ENCODE assay signal across 8 cellular contexts in the genomic region with DNA sequence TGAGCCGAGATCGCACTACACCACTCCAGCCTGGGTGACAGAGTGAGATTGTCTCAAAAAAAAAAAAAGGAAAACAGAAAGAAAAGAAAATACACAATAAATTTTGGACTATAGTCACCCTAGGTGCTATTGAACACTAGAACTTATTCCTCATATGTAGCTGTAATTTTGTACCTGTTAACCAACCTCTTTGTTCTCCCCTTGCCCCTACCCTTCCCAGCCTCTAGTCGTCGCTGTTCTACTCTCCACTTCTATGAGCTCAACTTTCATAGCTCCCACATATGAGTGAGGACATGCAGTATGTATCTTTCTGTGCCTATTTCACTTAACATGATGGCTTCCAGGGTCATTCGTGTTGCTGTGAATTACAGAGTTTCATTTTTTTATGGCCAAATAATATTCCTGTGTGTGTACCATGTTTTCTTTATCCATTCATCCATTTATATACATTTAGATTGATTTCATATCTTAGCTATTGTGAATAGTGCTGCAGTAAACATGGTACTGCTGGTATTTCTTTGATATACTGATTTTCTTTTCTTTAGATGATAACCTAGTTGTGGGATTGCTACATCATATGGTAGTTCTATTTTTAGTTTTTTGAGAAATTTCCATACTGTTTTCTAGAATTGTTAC. TPM values are rescaled to one million over a fixed set of nuclear protein-coding genes. Genes with fewer than 3 reads are reported as not detected.
DNase-seq lines count a peak whose midpoint lies in the region; ATAC-seq and TF ChIP-seq lines count a peak whose summit lies in the region.

No MANE protein-coding gene starts in this region.

- H3K4me3 ChIP-seq in HFF-Myc (replicated peaks; ENCODE audit: low read depth, low read length) (no peak overlapping the region), Peyer's patch (no peak overlapping the region), upper lobe of left lung (no peak overlapping the region)

- H3K4me1 ChIP-seq in Peyer's patch = no peaks in the 10 kb centered on the region
- no peaks in the 10 kb centered on the region for H3K4me1 ChIP-seq in upper lobe of left lung

- TF ChIP-seq CTCF in HFF-Myc (IDR thresholded peaks at IDR 0.05; ENCODE audit: low read depth, low read length, missing control alignments) (peak; percentile 95), Peyer's patch (IDR thresholded peaks at IDR 0.05) (peak in 5 of 6 experiments; percentile 41 to 77 (median 72)), upper lobe of left lung (IDR thresholded peaks at IDR 0.05) (peak; percentile 34 to 68 (median 61))

- ATAC-seq in upper lobe of left lung (ENCODE audit: low FRiP score in 2 of 2) (peak; percentile 66 to 79), HG03095 (IDR thresholded peaks at IDR 0.05; ENCODE audit: unreplicated experiment) (no peak), HG03439 (IDR thresholded peaks at IDR 0.05; ENCODE audit: unreplicated experiment) (no peak)

- TF ChIP-seq POLR2A in Peyer's patch (IDR thresholded peaks at IDR 0.05) = no peak
- TF ChIP-seq POLR2A in upper lobe of left lung (IDR thresholded peaks at IDR 0.05) = no peak

- no peak for TF ChIP-seq EP300 in upper lobe of left lung (IDR thresholded peaks at IDR 0.05)

- H3K36me3 ChIP-seq in Peyer's patch (peaks cover 0 to 59% (median 0%) of the 10 kb centered on the region in 3 donors), upper lobe of left lung (peaks cover 15 to 81% (median 36%) of the 10 kb centered on the region in 4 donors)

- WGBS in upper lobe of left lung, 2 donors = 55 to 63% methylated on average over 5 of the region's 5 CpGs

- H3K27me3 ChIP-seq in Peyer's patch (no peaks in the 10 kb centered on the region), upper lobe of left lung (no peaks in the 10 kb centered on the region)

- no peaks in the 10 kb centered on the region for H3K9me3 ChIP-seq in Peyer's patch
- no peaks in the 10 kb centered on the region for H3K9me3 ChIP-seq in upper lobe of left lung

- DNase-seq in D341Med (ENCODE audit: low spot score) = peak; percentile 56
- DNase-seq in HFF-Myc (ENCODE audit: extremely low read depth, low read depth) = no peak
- peak in 1 of 3 donors; percentile 62 for DNase-seq in Peyer's patch
- peak; percentile 14 for DNase-seq in central memory CD4-positive, alpha-beta T cell
- DNase-seq in lung microvascular endothelial cell (ENCODE audit: low read depth in 2 of 2) = peak; percentile 60 to 87
- DNase-seq in upper lobe of left lung = peak in 1 of 2 donors; percentile 25

- no peak overlapping the region for H3K27ac ChIP-seq in Peyer's patch
- no peak overlapping the region for H3K27ac ChIP-seq in upper lobe of left lung

RNA-seq across cellular contexts. Expression of a gene that starts 28.3 kb away (rescaled TPM):
- 10 to 100 TPM; 35.2 to 71.8 (median 45.2) TPM for total RNA-seq in Peyer's patch
- 30.3 and 55.8 TPM in 2 replicates for total RNA-seq in lung microvascular endothelial cell
- 10 to 100 TPM; 39.8 to 52.9 (median 45.2) TPM for total RNA-seq in upper lobe of left lung

Comparison
In these comparisons a context has a peak if more than half of its experiments do, and no peak if none do; other contexts are left out.
1. ATAC-seq: peak in upper lobe of left lung (2 of 2); none in HG03095 (single experiment) and HG03439 (single experiment).
2. Peak in every context shown above with its lines, with median percentiles within 50 percentile points of each other: CTCF ChIP-seq.